ENCODE assay signal across 15 cellular contexts in the genomic region with DNA sequence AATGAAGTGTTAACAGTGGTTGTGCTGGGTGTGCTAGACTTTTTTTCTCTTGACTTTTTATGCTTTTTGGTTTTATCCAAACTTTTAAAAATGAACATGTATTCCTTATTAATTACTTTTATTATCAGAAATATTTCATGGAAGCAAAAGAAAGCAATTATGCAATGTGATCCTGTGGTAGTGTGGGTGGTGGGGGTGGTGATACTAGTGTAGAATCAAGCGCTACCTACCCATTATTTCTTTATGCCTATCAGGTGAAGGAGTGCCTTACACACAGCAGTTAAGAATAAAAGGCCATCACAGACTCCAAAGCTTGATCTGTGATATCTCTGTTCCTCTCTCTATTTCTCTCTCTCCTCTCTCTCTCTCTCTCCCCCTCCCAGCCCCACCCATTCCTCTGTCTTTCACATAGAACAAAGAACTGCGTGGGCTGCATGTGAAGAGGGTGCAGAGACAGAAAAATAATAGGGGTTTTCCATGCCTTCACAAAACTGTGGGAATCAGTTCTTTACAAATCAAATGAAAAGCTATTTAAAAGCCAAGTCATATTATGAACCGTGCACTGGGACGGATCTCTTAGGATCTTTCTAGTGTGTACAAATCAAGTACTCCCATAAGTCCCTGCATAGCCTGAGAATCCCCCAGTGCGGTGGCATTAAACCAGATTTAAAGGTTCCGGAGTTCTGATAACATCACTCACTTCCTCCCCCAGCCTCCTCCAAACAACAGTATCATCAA.
DNase-seq lines count a peak whose midpoint lies in the region; ATAC-seq, FAIRE-seq and TF ChIP-seq lines count a peak whose summit lies in the region.
"Had no signal": no experiment of that assay in that cellular context is flagged by ENCODE, and none has a peak within 500 bp of the region (broad histone marks: within the 10 kb centered on the region; RNA-seq: fewer than 3 reads in every experiment).

No MANE protein-coding gene starts in this region.

- no peaks in the 10 kb centered on the region for H3K4me1 ChIP-seq in A673 (ENCODE audit: insufficient read depth, low read length, poor library complexity, severe bottlenecking)
- peaks cover 16% of the 10 kb centered on the region for H3K4me1 ChIP-seq in neuron (ENCODE audit: insufficient read depth, low read length)

- POLR2A ChIA-PET in A673 (lab: Charles Lee; ENCODE audit: low non-redundant PET) = no interaction called here

- no peak for TF ChIP-seq CTCF in A673 (conservative IDR thresholded peaks at IDR 0.05; ENCODE audit: low read depth, low read length)

- H3K36me3 ChIP-seq in A673 (ENCODE audit: insufficient read depth, low read length, poor library complexity, severe bottlenecking) (no peaks in the 10 kb centered on the region), neuron (ENCODE audit: insufficient read depth, low read length) (no peaks in the 10 kb centered on the region)

- no TSS peak for BruUV-seq in A673 (replicated peaks; lab: Mats Ljungman, UMichigan)

- H3K9me3 ChIP-seq in A673 (ENCODE audit: low read depth, low read length, poor library complexity, severe bottlenecking) (no peaks in the 10 kb centered on the region), T-helper 17 cell (ENCODE audit: control insufficient read depth, low read length, poor library complexity, severe bottlenecking) (no peaks in the 10 kb centered on the region), neuron (ENCODE audit: low read length) (no peaks in the 10 kb centered on the region)

- TF ChIP-seq POLR2A in H54 (IDR thresholded peaks at IDR 0.05; ENCODE audit: low read depth, low read length) = no peak

- FAIRE-seq in H54 (lab: Jason Lieb, UNC) = no peak
- FAIRE-seq: HepG2, small intestine had no signal

- CTCF ChIA-PET in A673 (lab: Charles Lee) = no interaction called here

- peak overlapping the region; percentile 19 for H3K27ac Mint-ChIP-seq in T-helper 17 cell
- peak overlapping the region; percentile 15 to 26 for H3K27ac Mint-ChIP-seq in activated naive CD4-positive, alpha-beta T cell treated with anti-CD3 and anti-CD28 coated beads, Interleukin-2, amount 50 U/mL, for 72 hours

- peak; percentile 98 for ATAC-seq in T-helper 17 cell
- ATAC-seq in activated naive CD4-positive, alpha-beta T cell treated with anti-CD3 and anti-CD28 coated beads, Interleukin-2, amount 50 U/mL, for 72 hours = peak; percentile 82 to 88
- ATAC-seq: HepG2, Panc1 had no signal

- no peaks in the 10 kb centered on the region for H3K36me3 Mint-ChIP-seq in T-helper 17 cell (ENCODE audit: low read depth)
- H3K36me3 Mint-ChIP-seq in activated naive CD4-positive, alpha-beta T cell treated with anti-CD3 and anti-CD28 coated beads, Interleukin-2, amount 50 U/mL, for 72 hours = peaks cover 0 to 6% of the 10 kb centered on the region in 2 donors

- H3K4me1 Mint-ChIP-seq in T-helper 17 cell = peaks cover 11% of the 10 kb centered on the region

- DNase-seq in A673 (ENCODE audit: low spot score) = peak; percentile 48
- DNase-seq in T-helper 17 cell = peak in 2 of 3 donors; percentile 22 to 35
- DNase-seq in activated naive CD4-positive, alpha-beta T cell treated with anti-CD3 and anti-CD28 coated beads, Interleukin-2, amount 50 U/mL, for 72 hours (ENCODE audit: low spot score in 2 of 2) = peak in 1 of 2 donors; percentile 41
- no peak for DNase-seq in CD1c-positive myeloid dendritic cell (ENCODE audit: extremely low spot score)
- DNase-seq in NCI-H2227 treated with DMSO at 0.1 percent for 48 hours (lab: John Stamatoyannopoulos, UW) = no peak
- DNase-seq in H54 (ENCODE audit: insufficient read length, low spot score) = no peak
- DNase-seq in GDM1 (lab: John Stamatoyannopoulos, UW) = no peak
- DNase-seq: NCI-H1105 treated with DMSO at 0.1 percent for 48 hours, NCI-H446 treated with DMSO at 0.1 percent for 48 hours, small intestine, T1000 had no signal

- H3K9me3 Mint-ChIP-seq in activated naive CD4-positive, alpha-beta T cell treated with anti-CD3 and anti-CD28 coated beads, Interleukin-2, amount 50 U/mL, for 72 hours = peaks cover 5 to 22% of the 10 kb centered on the region in 2 donors

- no peak overlapping the region for H3K27ac ChIP-seq in A673 (ENCODE audit: low read depth, low read length, poor library complexity, severe bottlenecking)

- peak overlapping the region; percentile 66 for H3K4me3 Mint-ChIP-seq in T-helper 17 cell

- H3K4me3 ChIP-seq in A673 (ENCODE audit: low read depth, low read length, poor library complexity, severe bottlenecking) (no peak overlapping the region), neuron (ENCODE audit: low read length) (no peak overlapping the region)
- H3K4me3 ChIP-seq: lung had no signal

- intact Hi-C loops in A673 (cut with micrococcal nuclease; ENCODE audit: unreplicated experiment) = no loop called here

- no peaks in the 10 kb centered on the region for H3K27me3 Mint-ChIP-seq in T-helper 17 cell

- H3K27me3 ChIP-seq in A673 (replicated peaks; ENCODE audit: insufficient read depth, low read depth, low read length, poor library complexity) (peaks cover 8% of the 10 kb centered on the region), neuron (ENCODE audit: insufficient read depth, low read length) (no peaks in the 10 kb centered on the region)

- peak overlapping the region; percentile 58 for H2AFZ ChIP-seq in neuron (ENCODE audit: low read depth, low read length)

Comparison
In these comparisons a context has a peak if more than half of its experiments do, and no peak if none do; other contexts are left out.
1. DNase-seq: peak in A673 (single experiment) and T-helper 17 cell (2 of 3); none in CD1c-positive myeloid dendritic cell (single experiment), NCI-H2227 treated with DMSO at 0.1 percent for 48 hours (single experiment), H54 (single experiment) and GDM1 (single experiment).